Comparison of ENCODE assay signal across 4 cellular contexts in the genomic region with DNA sequence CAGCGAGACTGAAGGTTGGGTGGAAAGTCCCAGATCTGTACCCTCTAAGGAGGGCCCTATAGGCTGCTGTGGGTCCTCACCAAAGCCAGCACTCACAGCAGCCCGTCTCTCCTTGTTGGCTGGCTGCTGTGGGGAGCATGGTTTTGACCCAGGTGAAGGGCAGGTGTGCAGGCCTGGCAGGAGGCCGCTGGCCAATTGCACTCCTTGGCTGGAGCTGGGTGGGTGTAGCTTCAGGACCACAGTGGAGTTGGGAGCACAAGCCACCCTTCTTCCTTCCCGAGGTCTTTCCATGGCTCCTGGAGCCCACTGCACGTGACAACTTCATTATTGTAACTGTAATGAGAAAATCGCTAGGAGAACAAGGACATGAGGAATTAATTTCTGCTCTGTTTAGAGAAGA.
TF ChIP-seq lines count a peak whose summit lies in the region.

No MANE protein-coding gene starts in this region.

TF ChIP-seq in A549, 52 proteins besides CTCF, POLR2A, EP300 and RAD21:
- no peak for TF ChIP-seq KDM5A (IDR thresholded peaks at IDR 0.05)
- TF ChIP-seq, protein P1, sequence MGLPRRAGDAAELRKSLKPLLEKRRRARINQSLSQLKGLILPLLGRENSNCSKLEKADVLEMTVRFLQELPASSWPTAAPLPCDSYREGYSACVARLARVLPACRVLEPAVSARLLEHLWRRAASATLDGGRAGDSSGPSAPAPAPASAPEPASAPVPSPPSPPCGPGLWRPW (IDR thresholded peaks at IDR 0.05), result no peak
- TF ChIP-seq EHMT2 (IDR thresholded peaks at IDR 0.05; ENCODE audit: low read depth), result no peak
- no peak for TF ChIP-seq ESRRA (IDR thresholded peaks at IDR 0.05; ENCODE audit: borderline replicate concordance, low read length)
- no peak for TF ChIP-seq NPAS2 (CRISPR knock-in tag; IDR thresholded peaks at IDR 0.05; ENCODE audit: borderline replicate concordance)
- no peak for TF ChIP-seq FOSB (CRISPR knock-in tag; IDR thresholded peaks at IDR 0.05)
- no peak for TF ChIP-seq HOXB5 (CRISPR knock-in tag; IDR thresholded peaks at IDR 0.05)
- TF ChIP-seq HOXA7 (CRISPR knock-in tag; IDR thresholded peaks at IDR 0.05), result no peak

TF ChIP-seq in HCT116, 20 proteins besides CTCF, POLR2A, EP300 and RAD21:
- no peak for TF ChIP-seq JUND (IDR thresholded peaks at IDR 0.05)
- no peak for TF ChIP-seq TCF7L2 (IDR thresholded peaks at IDR 0.05; ENCODE audit: borderline replicate concordance, extremely low read depth, insufficient read depth, insufficient read length)
- TF ChIP-seq, protein P2, sequence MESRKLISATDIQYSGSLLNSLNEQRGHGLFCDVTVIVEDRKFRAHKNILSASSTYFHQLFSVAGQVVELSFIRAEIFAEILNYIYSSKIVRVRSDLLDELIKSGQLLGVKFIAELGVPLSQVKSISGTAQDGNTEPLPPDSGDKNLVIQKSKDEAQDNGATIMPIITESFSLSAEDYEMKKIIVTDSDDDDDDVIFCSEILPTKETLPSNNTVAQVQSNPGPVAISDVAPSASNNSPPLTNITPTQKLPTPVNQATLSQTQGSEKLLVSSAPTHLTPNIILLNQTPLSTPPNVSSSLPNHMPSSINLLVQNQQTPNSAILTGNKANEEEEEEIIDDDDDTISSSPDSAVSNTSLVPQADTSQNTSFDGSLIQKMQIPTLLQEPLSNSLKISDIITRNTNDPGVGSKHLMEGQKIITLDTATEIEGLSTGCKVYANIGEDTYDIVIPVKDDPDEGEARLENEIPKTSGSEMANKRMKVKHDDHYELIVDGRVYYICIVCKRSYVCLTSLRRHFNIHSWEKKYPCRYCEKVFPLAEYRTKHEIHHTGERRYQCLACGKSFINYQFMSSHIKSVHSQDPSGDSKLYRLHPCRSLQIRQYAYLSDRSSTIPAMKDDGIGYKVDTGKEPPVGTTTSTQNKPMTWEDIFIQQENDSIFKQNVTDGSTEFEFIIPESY (IDR thresholded peaks at IDR 0.05; ENCODE audit: extremely low read depth, insufficient replicate concordance, low read length), result no peak
- TF ChIP-seq, protein P3, sequence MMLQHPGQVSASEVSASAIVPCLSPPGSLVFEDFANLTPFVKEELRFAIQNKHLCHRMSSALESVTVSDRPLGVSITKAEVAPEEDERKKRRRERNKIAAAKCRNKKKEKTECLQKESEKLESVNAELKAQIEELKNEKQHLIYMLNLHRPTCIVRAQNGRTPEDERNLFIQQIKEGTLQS (IDR thresholded peaks at IDR 0.05), result no peak
- TF ChIP-seq ELF1 (IDR thresholded peaks at IDR 0.05; ENCODE audit: borderline replicate concordance, low read depth), result no peak
- TF ChIP-seq CBX3 (IDR thresholded peaks at IDR 0.05; ENCODE audit: low read depth), result no peak
- TF ChIP-seq, protein P4, sequence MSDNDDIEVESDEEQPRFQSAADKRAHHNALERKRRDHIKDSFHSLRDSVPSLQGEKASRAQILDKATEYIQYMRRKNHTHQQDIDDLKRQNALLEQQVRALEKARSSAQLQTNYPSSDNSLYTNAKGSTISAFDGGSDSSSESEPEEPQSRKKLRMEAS (IDR thresholded peaks at IDR 0.05), result no peak
- no peak for TF ChIP-seq SIN3A (IDR thresholded peaks at IDR 0.05; ENCODE audit: low read depth)
- no peak for TF ChIP-seq SRF (IDR thresholded peaks at IDR 0.05; ENCODE audit: low read depth)
- TF ChIP-seq ZNF274 (IDR thresholded peaks at IDR 0.05; ENCODE audit: low read depth, low read length), result no peak
- no peak for TF ChIP-seq EGR1 (IDR thresholded peaks at IDR 0.05; ENCODE audit: low read depth)
- no peak for TF ChIP-seq YY1 (IDR thresholded peaks at IDR 0.05; ENCODE audit: extremely low read depth, insufficient replicate concordance, low read depth, low read length)

TF ChIP-seq in H1, 55 proteins besides CTCF, POLR2A, EP300 and RAD21:
- TF ChIP-seq, protein P5, sequence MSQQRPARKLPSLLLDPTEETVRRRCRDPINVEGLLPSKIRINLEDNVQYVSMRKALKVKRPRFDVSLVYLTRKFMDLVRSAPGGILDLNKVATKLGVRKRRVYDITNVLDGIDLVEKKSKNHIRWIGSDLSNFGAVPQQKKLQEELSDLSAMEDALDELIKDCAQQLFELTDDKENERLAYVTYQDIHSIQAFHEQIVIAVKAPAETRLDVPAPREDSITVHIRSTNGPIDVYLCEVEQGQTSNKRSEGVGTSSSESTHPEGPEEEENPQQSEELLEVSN (IDR thresholded peaks at IDR 0.05), result no peak
- TF ChIP-seq CREB1 (IDR thresholded peaks at IDR 0.05), result no peak
- TF ChIP-seq CTBP2 (IDR thresholded peaks at IDR 0.05; ENCODE audit: borderline replicate concordance, insufficient read depth, insufficient read length, low read length), result no peak
- TF ChIP-seq YY1 (IDR thresholded peaks at IDR 0.05; ENCODE audit: low read depth, low read length), result no peak
- no peak for TF ChIP-seq PHF8 (conservative IDR thresholded peaks at IDR 0.05; ENCODE audit: low read depth, low read length)
- TF ChIP-seq KDM1A (IDR thresholded peaks at IDR 0.05; ENCODE audit: borderline replicate concordance, low read length), result no peak
- TF ChIP-seq CHD2 (IDR thresholded peaks at IDR 0.05; ENCODE audit: low read length), result no peak
- no peak for TF ChIP-seq GTF2F1 (IDR thresholded peaks at IDR 0.05; ENCODE audit: borderline replicate concordance, low read depth, low read length)
TF ChIP-seq in H1: peak in this region for 0.

TF ChIP-seq in HEK293T, 16 proteins besides CTCF, POLR2A, EP300 and RAD21:
- TF ChIP-seq ARNT (IDR thresholded peaks at IDR 0.05), result no peak
- no peak for TF ChIP-seq FOXA1 (IDR thresholded peaks at IDR 0.05)
- no peak for TF ChIP-seq BHLHE40 (IDR thresholded peaks at IDR 0.05; ENCODE audit: borderline replicate concordance)
- no peak for TF ChIP-seq SUZ12 (IDR thresholded peaks at IDR 0.05)
- TF ChIP-seq CTBP1 (IDR thresholded peaks at IDR 0.05; ENCODE audit: borderline replicate concordance), result no peak
- no peak for TF ChIP-seq FOXM1 (IDR thresholded peaks at IDR 0.05; ENCODE audit: borderline replicate concordance)
- no peak for TF ChIP-seq NFRKB (IDR thresholded peaks at IDR 0.05)
- no peak for TF ChIP-seq LEF1 (IDR thresholded peaks at IDR 0.05; ENCODE audit: borderline replicate concordance)
- TF ChIP-seq, protein P6, sequence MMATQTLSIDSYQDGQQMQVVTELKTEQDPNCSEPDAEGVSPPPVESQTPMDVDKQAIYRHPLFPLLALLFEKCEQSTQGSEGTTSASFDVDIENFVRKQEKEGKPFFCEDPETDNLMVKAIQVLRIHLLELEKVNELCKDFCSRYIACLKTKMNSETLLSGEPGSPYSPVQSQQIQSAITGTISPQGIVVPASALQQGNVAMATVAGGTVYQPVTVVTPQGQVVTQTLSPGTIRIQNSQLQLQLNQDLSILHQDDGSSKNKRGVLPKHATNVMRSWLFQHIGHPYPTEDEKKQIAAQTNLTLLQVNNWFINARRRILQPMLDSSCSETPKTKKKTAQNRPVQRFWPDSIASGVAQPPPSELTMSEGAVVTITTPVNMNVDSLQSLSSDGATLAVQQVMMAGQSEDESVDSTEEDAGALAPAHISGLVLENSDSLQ (IDR thresholded peaks at IDR 0.05), result no peak
- TF ChIP-seq HDGF (IDR thresholded peaks at IDR 0.05; ENCODE audit: borderline replicate concordance), result no peak
- no peak for TF ChIP-seq ZNF384 (IDR thresholded peaks at IDR 0.05)
- TF ChIP-seq TARDBP (IDR thresholded peaks at IDR 0.05), result no peak
- TF ChIP-seq FOXK2 (IDR thresholded peaks at IDR 0.05), result no peak
- no peak for TF ChIP-seq L3MBTL2 (conservative IDR thresholded peaks at IDR 0.05)
- TF ChIP-seq SP1 (IDR thresholded peaks at IDR 0.05), result no peak
